In the genomic region with DNA sequence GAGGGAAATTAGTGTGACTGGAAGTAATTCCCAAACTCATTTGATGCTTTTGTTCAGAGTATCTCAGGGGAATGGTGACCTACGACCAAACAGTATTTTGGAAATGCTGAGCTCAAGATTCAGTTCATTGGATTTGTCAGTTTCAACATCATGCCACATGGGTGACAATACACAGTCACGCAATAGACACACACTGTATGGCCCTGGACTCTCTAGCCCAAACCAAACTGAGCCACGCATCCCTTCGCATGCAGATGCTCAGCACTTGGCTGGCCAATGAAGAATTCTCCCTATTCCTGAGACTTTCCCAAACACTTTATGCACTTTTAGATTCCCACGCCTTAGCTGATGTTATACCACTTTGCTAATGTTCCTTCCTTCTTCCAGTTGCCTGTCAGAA, we compare ENCODE assay signal across 19 cellular contexts.
"Had no signal": no experiment of that assay in that cellular context is flagged by ENCODE, and none has a peak within 500 bp of the region (broad histone marks: within the 10 kb centered on the region; RNA-seq: fewer than 3 reads in every experiment).

No MANE protein-coding gene starts in this region.

- H3K27ac ChIP-seq: coronary artery, left lung, neutrophil, psoas muscle, thoracic aorta, transverse colon had no signal

- ATAC-seq: gastrocnemius medialis, left lung, psoas muscle had no signal

- H3K36me3 ChIP-seq: gastrocnemius medialis, left lung, neutrophil, stomach, thoracic aorta, transverse colon had no signal

- H3K4me1 ChIP-seq: gastrocnemius medialis, left lung, psoas muscle, stomach had no signal

- FAIRE-seq: small intestine had no signal

- H3K4me3 ChIP-seq: coronary artery, dorsolateral prefrontal cortex, gastrocnemius medialis, left lung, lung, psoas muscle, stomach, thoracic aorta, transverse colon had no signal

- DNase-seq: dorsolateral prefrontal cortex; effector CD8-positive, alpha-beta T cell; gastrocnemius medialis; glutamatergic neuron; islet precursor cell; left lung; mesendoderm; naive B cell; psoas muscle; small intestine; stimulated activated CD4-positive, alpha-beta T cell treated with anti-CD3 and anti-CD28 coated beads, Interleukin-12 subunit alpha, Interleukin-12 subunit beta, amount 100 ng/mL, for 4 hours; stimulated activated naive CD4-positive, alpha-beta T cell; stomach; substantia nigra; transverse colon had no signal

- H3K27me3 ChIP-seq: dorsolateral prefrontal cortex, gastrocnemius medialis, left lung, neutrophil, stomach, transverse colon had no signal
